12 cellular contexts compared by ENCODE assay signal in genomic region chr6:53112404-53112803, GRCh38. TPM values are rescaled to one million over a fixed set of nuclear protein-coding genes. Genes with fewer than 3 reads are reported as not detected.
DNase-seq lines count a peak whose midpoint lies in the region; ATAC-seq and TF ChIP-seq lines count a peak whose summit lies in the region.
"Had no signal": no experiment of that assay in that cellular context is flagged by ENCODE, and none has a peak within 500 bp of the region (broad histone marks: within the 10 kb centered on the region; RNA-seq: fewer than 3 reads in every experiment).

No MANE protein-coding gene starts in this region.

- H3K27me3 ChIP-seq in foreskin keratinocyte (no peaks in the 10 kb centered on the region), upper lobe of right lung (no peaks in the 10 kb centered on the region), neuronal stem cell (ENCODE audit: control insufficient read depth in 3 of 3, insufficient read depth in 3 of 3, low read depth in 1 of 3, low read length in 3 of 3) (no peaks in the 10 kb centered on the region)
- H3K27me3 ChIP-seq: BE2C, gastrocnemius medialis had no signal

- H2BK12ac ChIP-seq in neuronal stem cell (ENCODE audit: low read length) = no peak overlapping the region

- H3K14ac ChIP-seq in neuronal stem cell (ENCODE audit: low read length) = no peak overlapping the region

- H2BK120ac ChIP-seq in neuronal stem cell (ENCODE audit: low read depth, low read length) = no peak overlapping the region

- intact Hi-C loops in upper lobe of right lung (cut with DNase I) = no loop called here
- intact Hi-C loops in Right ventricle myocardium superior (cut with DNase I) = no loop called here

- DNase-seq in activated naive CD4-positive, alpha-beta T cell treated with anti-CD3 and anti-CD28 coated beads, Interleukin-2, amount 10 ng/mL, durations not matched to agents 7 days and 5 days = peak; percentile 57
- DNase-seq in activated naive CD4-positive, alpha-beta T cell treated with anti-CD3 and anti-CD28 coated beads, Interleukin-2, amount 50 U/mL, for 16 hours = no peak
- DNase-seq in NCI-H774 (lab: John Stamatoyannopoulos, UW) (peak; percentile 62), foreskin keratinocyte (peak; percentile 81 to 83), upper lobe of right lung (no peak), NCI-H2171 treated with DMSO at 0.1 percent for 48 hours (lab: John Stamatoyannopoulos, UW) (no peak), neuronal stem cell (ENCODE audit: low spot score) (no peak), Right ventricle myocardium superior (no peak)
- DNase-seq: activated naive CD4-positive, alpha-beta T cell treated with Interleukin-2 at 50 U/mL for 16 hours; BE2C; cortex of kidney; gastrocnemius medialis had no signal

- TF ChIP-seq CTCF in foreskin keratinocyte (conservative IDR thresholded peaks at IDR 0.05) (peak; percentile 4), upper lobe of right lung (IDR thresholded peaks at IDR 0.05) (no peak)

- ATAC-seq in foreskin keratinocyte (peak; percentile 92), upper lobe of right lung (peak; percentile 90), Right ventricle myocardium superior (ENCODE audit: poor library complexity) (no peak)
- ATAC-seq: gastrocnemius medialis had no signal

- H3K27me3 Mint-ChIP-seq in activated naive CD4-positive, alpha-beta T cell treated with anti-CD3 and anti-CD28 coated beads, Interleukin-2, amount 10 ng/mL, durations not matched to agents 7 days and 5 days = peaks cover 8% of the 10 kb centered on the region

- peaks cover 8% of the 10 kb centered on the region for H3K4me1 ChIP-seq in foreskin keratinocyte
- no peaks in the 10 kb centered on the region for H3K4me1 ChIP-seq in upper lobe of right lung
- H3K4me1 ChIP-seq in neuronal stem cell (ENCODE audit: control insufficient read depth in 2 of 2, insufficient read depth in 1 of 2, low read depth in 1 of 2, low read length in 2 of 2) = no peaks in the 10 kb centered on the region
- H3K4me1 ChIP-seq: BE2C, gastrocnemius medialis had no signal

- H3K4ac ChIP-seq in neuronal stem cell (ENCODE audit: low read length) = no peak overlapping the region

- H3K27ac Mint-ChIP-seq in activated naive CD4-positive, alpha-beta T cell treated with anti-CD3 and anti-CD28 coated beads, Interleukin-2, amount 10 ng/mL, durations not matched to agents 7 days and 5 days = no peak overlapping the region

- no peak overlapping the region for H3K18ac ChIP-seq in neuronal stem cell (ENCODE audit: low read length)

- no peak overlapping the region for H2AK5ac ChIP-seq in neuronal stem cell (ENCODE audit: low read depth, low read length)

- H3K4me1 Mint-ChIP-seq in activated naive CD4-positive, alpha-beta T cell treated with anti-CD3 and anti-CD28 coated beads, Interleukin-2, amount 10 ng/mL, durations not matched to agents 7 days and 5 days = peaks cover 26% of the 10 kb centered on the region

- H4K8ac ChIP-seq in neuronal stem cell (ENCODE audit: low read depth, low read length) = no peak overlapping the region

- H3K79me1 ChIP-seq in neuronal stem cell (ENCODE audit: low read depth, low read length) = no peaks in the 10 kb centered on the region

- no peaks in the 10 kb centered on the region for H3K9me3 Mint-ChIP-seq in activated naive CD4-positive, alpha-beta T cell treated with anti-CD3 and anti-CD28 coated beads, Interleukin-2, amount 10 ng/mL, durations not matched to agents 7 days and 5 days

- H4K91ac ChIP-seq in neuronal stem cell (ENCODE audit: low read depth, low read length, poor library complexity) = no peak overlapping the region

- peak overlapping the region; percentile 59 for H3K27ac ChIP-seq in foreskin keratinocyte
- H3K27ac ChIP-seq in upper lobe of right lung = no peak overlapping the region
- no peak overlapping the region for H3K27ac ChIP-seq in neuronal stem cell (replicated peaks; ENCODE audit: low read length)
- H3K27ac ChIP-seq: gastrocnemius medialis had no signal

- no peak overlapping the region for H3K9ac ChIP-seq in neuronal stem cell (ENCODE audit: low read depth, low read length, poor library complexity)

- H3K4me3 ChIP-seq in upper lobe of right lung (no peak overlapping the region), neuronal stem cell (ENCODE audit: low read length in 2 of 2) (no peak overlapping the region)
- H3K4me3 ChIP-seq: gastrocnemius medialis had no signal

- no peak overlapping the region for H2AFZ ChIP-seq in neuronal stem cell (ENCODE audit: low read length)

- no peak overlapping the region for H3K4me3 Mint-ChIP-seq in activated naive CD4-positive, alpha-beta T cell treated with anti-CD3 and anti-CD28 coated beads, Interleukin-2, amount 10 ng/mL, durations not matched to agents 7 days and 5 days

- no peak overlapping the region for H3K23ac ChIP-seq in neuronal stem cell (ENCODE audit: low read depth, low read length, poor library complexity)

- H3K36me3 Mint-ChIP-seq in activated naive CD4-positive, alpha-beta T cell treated with anti-CD3 and anti-CD28 coated beads, Interleukin-2, amount 10 ng/mL, durations not matched to agents 7 days and 5 days = no peaks in the 10 kb centered on the region

- H2BK5ac ChIP-seq in neuronal stem cell (ENCODE audit: low read length) = no peak overlapping the region

- H3K4me2 ChIP-seq in neuronal stem cell (ENCODE audit: insufficient read depth, low read length, poor library complexity, severe bottlenecking) = no peak overlapping the region

- H2BK15ac ChIP-seq in neuronal stem cell (ENCODE audit: low read length) = no peak overlapping the region

- H3K36me3 ChIP-seq in upper lobe of right lung = no peaks in the 10 kb centered on the region
- no peaks in the 10 kb centered on the region for H3K36me3 ChIP-seq in neuronal stem cell (replicated peaks in 1 of 2; ENCODE audit: control insufficient read depth in 2 of 2, insufficient read depth in 2 of 2, low read length in 2 of 2)
- H3K36me3 ChIP-seq: BE2C, gastrocnemius medialis had no signal

- H3K9me3 ChIP-seq in upper lobe of right lung (no peaks in the 10 kb centered on the region), neuronal stem cell (replicated peaks in 1 of 2; ENCODE audit: control insufficient read depth in 2 of 2, insufficient read depth in 1 of 2, low read depth in 1 of 2, low read length in 2 of 2) (no peaks in the 10 kb centered on the region)
- H3K9me3 ChIP-seq: BE2C, gastrocnemius medialis had no signal

- CTCF ChIA-PET in activated naive CD4-positive, alpha-beta T cell treated with anti-CD3 and anti-CD28 coated beads, Interleukin-2, amount 10 ng/mL, durations not matched to agents 7 days and 5 days (lab: Charles Lee) = interaction anchor here (0.7 kb wide), 1 partner anchor 9 kb away, joined by 3 read pairs; no protein-coding TSS in a partner anchor

RNA-seq across cellular contexts. Expression of gene GCM1, which starts 36.2 kb away (rescaled TPM):
- total RNA-seq in foreskin keratinocyte (not detected in 2 replicates), upper lobe of right lung (not detected), Right ventricle myocardium superior (not detected)
- polyA plus RNA-seq in foreskin keratinocyte = not detected in 2 replicates
- 0.01 TPM for polyA plus RNA-seq in neuronal stem cell (2013, experiment 1 of 2)
- polyA plus RNA-seq in neuronal stem cell (2013, experiment 2 of 2) = 0.06 TPM
- total RNA-seq: gastrocnemius medialis had no signal

RNA-seq across cellular contexts. Expression of gene FBXO9, which starts 47.2 kb away (rescaled TPM):
- total RNA-seq in foreskin keratinocyte (43.2 and 45.5 TPM in 2 replicates), upper lobe of right lung (101 TPM), Right ventricle myocardium superior (40.2 TPM)
- 25.6 and 29.7 TPM in 2 replicates for polyA plus RNA-seq in foreskin keratinocyte
- polyA plus RNA-seq in neuronal stem cell (2013, experiment 1 of 2) = 29.1 TPM
- 29.4 TPM for polyA plus RNA-seq in neuronal stem cell (2013, experiment 2 of 2)

RNA-seq across cellular contexts. Expression of gene CILK1, which starts 50.8 kb away (rescaled TPM):
- 6.8 and 7.2 TPM in 2 replicates for total RNA-seq in foreskin keratinocyte
- 1.6 and 1.8 TPM in 2 replicates for polyA plus RNA-seq in foreskin keratinocyte
- 14.4 TPM for total RNA-seq in upper lobe of right lung
- polyA plus RNA-seq in neuronal stem cell (2013, experiment 1 of 2) = 9.4 TPM
- polyA plus RNA-seq in neuronal stem cell (2013, experiment 2 of 2) = 9.4 TPM
- 6.0 TPM for total RNA-seq in Right ventricle myocardium superior

Comparison
In these comparisons a context has a peak if more than half of its experiments do, and no peak if none do; other contexts are left out.
1. DNase-seq: peak in activated naive CD4-positive, alpha-beta T cell treated with anti-CD3 and anti-CD28 coated beads, Interleukin-2, amount 10 ng/mL, durations not matched to agents 7 days and 5 days (single experiment), NCI-H774 (single experiment) and foreskin keratinocyte (2 of 2); none in activated naive CD4-positive, alpha-beta T cell treated with anti-CD3 and anti-CD28 coated beads, Interleukin-2, amount 50 U/mL, for 16 hours (single experiment), upper lobe of right lung (single experiment), NCI-H2171 treated with DMSO at 0.1 percent for 48 hours (single experiment), neuronal stem cell (single experiment) and Right ventricle myocardium superior (single experiment).